In the genomic region with DNA sequence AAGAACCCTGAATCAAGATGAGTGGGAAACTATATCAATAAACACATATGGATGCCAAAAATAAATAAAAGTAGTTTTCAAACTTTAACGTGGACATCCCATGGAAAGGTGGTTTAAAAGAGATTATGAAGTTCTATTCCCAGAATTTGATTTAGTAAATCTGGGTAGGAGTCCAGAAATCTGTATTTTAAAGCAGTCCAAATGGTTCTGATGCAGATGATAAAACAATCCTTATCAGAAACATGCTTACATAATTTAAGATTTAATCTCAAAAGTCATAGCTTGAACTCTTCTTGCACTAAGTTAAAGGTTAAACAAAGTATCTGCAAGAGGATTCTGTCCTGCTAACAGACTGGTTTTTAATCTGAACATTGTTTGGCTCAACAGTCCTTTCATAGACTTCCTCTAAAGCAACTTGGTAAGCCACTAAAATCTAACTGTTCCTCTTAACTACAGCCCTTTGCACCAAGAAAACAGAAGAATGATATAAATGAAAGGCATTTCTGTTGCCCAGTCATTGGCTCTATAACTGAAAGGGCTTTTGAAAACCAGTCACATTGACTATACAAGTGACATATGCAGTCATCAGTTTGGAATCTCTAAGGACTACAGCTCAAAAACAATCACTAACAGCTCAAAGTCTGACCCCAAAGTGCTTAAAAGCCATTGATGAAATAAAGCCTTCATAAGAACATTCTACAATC, we compare ENCODE assay signal across 9 cellular contexts. TPM values are rescaled to one million over a fixed set of nuclear protein-coding genes. Genes with fewer than 3 reads are reported as not detected.
DNase-seq lines count a peak whose midpoint lies in the region; ATAC-seq lines count a peak whose summit lies in the region.
"Had no signal": no experiment of that assay in that cellular context is flagged by ENCODE, and none has a peak within 500 bp of the region (broad histone marks: within the 10 kb centered on the region; RNA-seq: fewer than 3 reads in every experiment).

No MANE protein-coding gene starts in this region.

- ATAC-seq in GM21619 (IDR thresholded peaks at IDR 0.05; ENCODE audit: unreplicated experiment), result no peak
- no peak for ATAC-seq in HG02588 (IDR thresholded peaks at IDR 0.05; ENCODE audit: unreplicated experiment)

- DNase-seq in HT-29 (ENCODE audit: low spot score) (peak; percentile 3), inferior parietal cortex (ENCODE audit: extremely low spot score) (peak; percentile 64), substantia nigra (lab: John Stamatoyannopoulos, UW) (peak in 1 of 49 donors; percentile 18), HPDE6-E6E7 (ENCODE audit: extremely low spot score) (no peak)
- no peak for DNase-seq in stimulated activated naive CD4-positive, alpha-beta T cell treated with Interleukin-2 at 50 U/mL for 16 hours (lab: John Stamatoyannopoulos, UW)

- H3K27ac ChIP-seq in angular gyrus (ENCODE audit: low read depth, low read length) (peak overlapping the region; percentile 80), substantia nigra (ENCODE audit: low read depth, low read length, poor library complexity, severe bottlenecking) (peak overlapping the region; percentile 83)
- H3K27ac ChIP-seq: HL-60 had no signal

RNA-seq across cellular contexts. Expression of a gene that starts 23.4 kb away (rescaled TPM):
- total RNA-seq in HT-29 (2014; rRNA removed; shearing (Covaris generic)), result 44.5 and 45.7 TPM in 2 replicates

Comparison
In these comparisons a context has a peak if more than half of its experiments do, and no peak if none do; other contexts are left out.
1. DNase-seq: peak in HT-29 (single experiment) and inferior parietal cortex (single experiment); none in HPDE6-E6E7 (single experiment) and stimulated activated naive CD4-positive, alpha-beta T cell treated with Interleukin-2 at 50 U/mL for 16 hours (single experiment).